In genomic region chr3:25889132-25889917, GRCh38 we compare ENCODE assay signal across 13 cellular contexts.
"Had no signal": no experiment of that assay in that cellular context is flagged by ENCODE, and none has a peak within 500 bp of the region (broad histone marks: within the 10 kb centered on the region; RNA-seq: fewer than 3 reads in every experiment).

No MANE protein-coding gene starts in this region.

- H3K36me3 ChIP-seq: brain microvascular endothelial cell, esophagus squamous epithelium, ovary had no signal

- DNase-seq: activated CD4-positive, alpha-beta T cell treated with anti-CD3 and anti-CD28 coated beads, Interleukin-2, amount 50 U/mL, for 1 hour; activated CD8-positive, alpha-beta memory T cell treated with anti-CD3 and anti-CD28 coated beads for 24 hours; activated naive CD4-positive, alpha-beta T cell; anterior cingulate cortex; brain microvascular endothelial cell; cortex of kidney; effector CD4-positive, alpha-beta T cell; esophagus squamous epithelium; hippocampal formation; naive B cell; ovary had no signal

- H3K9me3 ChIP-seq: esophagus squamous epithelium, ovary had no signal

- H3K4me3 ChIP-seq: esophagus squamous epithelium, ovary had no signal

- ATAC-seq: left lobe of liver; stimulated activated effector memory CD8-positive, alpha-beta T cell treated with anti-CD3 and anti-CD28 coated beads, Interleukin-12 subunit alpha, Interleukin-12 subunit beta, amount 100 ng/mL, for 72 hours had no signal

- H3K27ac ChIP-seq: brain microvascular endothelial cell, esophagus squamous epithelium, ovary had no signal

- H3K27me3 ChIP-seq: brain microvascular endothelial cell, ovary had no signal
